25 cellular contexts compared by ENCODE assay signal in the genomic region with DNA sequence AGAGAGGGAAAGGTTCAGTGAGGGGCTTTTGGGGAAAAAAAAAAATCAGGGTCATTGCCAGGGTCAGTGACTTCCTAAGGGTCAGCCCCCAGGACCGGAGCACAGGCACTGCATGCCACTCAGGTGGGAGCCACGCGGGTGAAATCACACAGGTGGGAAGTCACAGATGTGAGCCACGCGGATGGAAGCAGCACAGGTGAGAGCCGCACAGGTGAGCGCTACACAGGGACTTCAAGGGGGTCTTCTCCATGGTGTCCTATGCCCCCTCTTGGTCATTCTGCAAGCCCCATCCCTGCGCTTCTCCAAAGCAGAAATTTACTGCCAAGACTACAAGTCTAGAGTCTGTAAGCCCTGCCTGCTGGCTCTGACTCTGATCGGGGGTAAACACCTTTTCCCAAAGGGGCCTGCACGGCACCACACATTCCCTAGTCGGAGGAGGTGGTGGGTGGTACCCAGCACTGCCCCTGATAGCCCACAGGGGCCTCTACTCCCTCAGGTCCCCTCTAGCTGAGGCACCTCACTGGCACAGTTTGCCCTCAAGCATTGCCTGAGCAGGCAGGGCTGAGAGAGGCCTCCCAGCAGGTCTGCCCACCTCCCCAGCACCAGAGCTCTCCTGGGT. TPM values are rescaled to one million over a fixed set of nuclear protein-coding genes. Genes with fewer than 3 reads are reported as not detected.
DNase-seq lines count a peak whose midpoint lies in the region; ATAC-seq and TF ChIP-seq lines count a peak whose summit lies in the region.
"Had no signal": no experiment of that assay in that cellular context is flagged by ENCODE, and none has a peak within 500 bp of the region (broad histone marks: within the 10 kb centered on the region; RNA-seq: fewer than 3 reads in every experiment).

No MANE protein-coding gene starts in this region.

- no peak overlapping the region for H3K4me3 Mint-ChIP-seq in activated CD8-positive, alpha-beta memory T cell treated with anti-CD3 and anti-CD28 coated beads, Interleukin-2, amount 10 ng/mL, durations not matched to agents 7 days and 5 days
- no peak overlapping the region for H3K4me3 Mint-ChIP-seq in osteocyte (ENCODE audit: unreplicated experiment)
- H3K4me3 Mint-ChIP-seq: CD8-positive, alpha-beta memory T cell; IgD-negative memory B cell had no signal

- peaks cover 9% of the 10 kb centered on the region for H3K27me3 Mint-ChIP-seq in activated CD8-positive, alpha-beta memory T cell treated with anti-CD3 and anti-CD28 coated beads, Interleukin-2, amount 10 ng/mL, durations not matched to agents 7 days and 5 days
- H3K27me3 Mint-ChIP-seq in osteocyte (ENCODE audit: unreplicated experiment), result peaks cover 29% of the 10 kb centered on the region

- no peak overlapping the region for H3K27ac Mint-ChIP-seq in activated CD8-positive, alpha-beta memory T cell treated with anti-CD3 and anti-CD28 coated beads, Interleukin-2, amount 10 ng/mL, durations not matched to agents 7 days and 5 days
- H3K27ac Mint-ChIP-seq in osteocyte (ENCODE audit: unreplicated experiment), result no peak overlapping the region
- H3K27ac Mint-ChIP-seq: CD8-positive, alpha-beta memory T cell; IgD-negative memory B cell had no signal

- no peaks in the 10 kb centered on the region for H3K27me3 ChIP-seq in vagina

- peak; percentile 37 for DNase-seq in activated CD8-positive, alpha-beta memory T cell treated with anti-CD3 and anti-CD28 coated beads, Interleukin-2, amount 10 ng/mL, durations not matched to agents 7 days and 5 days
- DNase-seq in activated CD8-positive, alpha-beta memory T cell treated with anti-CD3 and anti-CD28 coated beads, Interleukin-2, amount 50 U/mL, for 4 hours, result no peak
- peak; percentile 42 for DNase-seq in islet precursor cell
- DNase-seq in osteocyte (ENCODE audit: extremely low spot score, unreplicated experiment), result peak; percentile 80
- DNase-seq in vagina (ENCODE audit: extremely low spot score in 2 of 2), result peak; percentile 42 to 82
- DNase-seq in kidney tubule cell (ENCODE audit: low spot score), result no peak
- DNase-seq in KG1 (lab: John Stamatoyannopoulos, UW), result no peak
- DNase-seq: 8988T; Calu3; CD8-positive, alpha-beta memory T cell; DMS153; Karpas-422; NCI-H1694 treated with DMSO at 0.1 percent for 48 hours; NCI-H2081 treated with DMSO at 0.1 percent for 48 hours; NCI-H2171 treated with DMSO at 0.1 percent for 48 hours; NCI-H446; NCI-H526 had no signal

- H3K4me1 ChIP-seq in vagina, result no peaks in the 10 kb centered on the region

- H3K9me3 Mint-ChIP-seq in activated CD8-positive, alpha-beta memory T cell treated with anti-CD3 and anti-CD28 coated beads, Interleukin-2, amount 10 ng/mL, durations not matched to agents 7 days and 5 days (ENCODE audit: low read depth), result no peaks in the 10 kb centered on the region
- H3K9me3 Mint-ChIP-seq in osteocyte (ENCODE audit: unreplicated experiment), result no peaks in the 10 kb centered on the region
- H3K9me3 Mint-ChIP-seq: CD8-positive, alpha-beta memory T cell had no signal

- no peak overlapping the region for H3K4me3 ChIP-seq in vagina

- H3K27ac ChIP-seq in vagina, result no peak overlapping the region
- H3K27ac ChIP-seq: C4-2B had no signal

- H3K36me3 ChIP-seq in vagina, result no peaks in the 10 kb centered on the region

- TF ChIP-seq POLR2A in vagina (IDR thresholded peaks at IDR 0.05), result no peak

- H3K4me1 Mint-ChIP-seq in activated CD8-positive, alpha-beta memory T cell treated with anti-CD3 and anti-CD28 coated beads, Interleukin-2, amount 10 ng/mL, durations not matched to agents 7 days and 5 days, result no peaks in the 10 kb centered on the region
- no peaks in the 10 kb centered on the region for H3K4me1 Mint-ChIP-seq in osteocyte (ENCODE audit: unreplicated experiment)
- H3K4me1 Mint-ChIP-seq: CD8-positive, alpha-beta memory T cell had no signal

- H3K9me3 ChIP-seq in vagina, result no peaks in the 10 kb centered on the region

- intact Hi-C loops in vagina (cut with DNase I), result no loop called here

- H3K36me3 Mint-ChIP-seq in activated CD8-positive, alpha-beta memory T cell treated with anti-CD3 and anti-CD28 coated beads, Interleukin-2, amount 10 ng/mL, durations not matched to agents 7 days and 5 days, result no peaks in the 10 kb centered on the region
- H3K36me3 Mint-ChIP-seq in osteocyte (ENCODE audit: unreplicated experiment), result no peaks in the 10 kb centered on the region
- H3K36me3 Mint-ChIP-seq: CD8-positive, alpha-beta memory T cell; IgD-negative memory B cell had no signal

- ATAC-seq in activated CD8-positive, alpha-beta memory T cell treated with anti-CD3 and anti-CD28 coated beads, Interleukin-2, amount 10 ng/mL, durations not matched to agents 7 days and 5 days, result no peak
- ATAC-seq in GM21367 (IDR thresholded peaks at IDR 0.05; ENCODE audit: unreplicated experiment), result no peak
- ATAC-seq: Right ventricle myocardium inferior had no signal

- CTCF ChIA-PET in activated CD8-positive, alpha-beta memory T cell treated with anti-CD3 and anti-CD28 coated beads, Interleukin-2, amount 10 ng/mL, durations not matched to agents 7 days and 5 days (lab: Charles Lee), result no interaction called here

- no peak for TF ChIP-seq CTCF in osteocyte (IDR thresholded peaks at IDR 0.05)
- no peak for TF ChIP-seq CTCF in vagina (IDR thresholded peaks at IDR 0.05)

RNA-seq across cellular contexts. Expression of a gene that starts 18.3 kb away (rescaled TPM):
- not detected for total RNA-seq in activated CD8-positive, alpha-beta memory T cell treated with anti-CD3 and anti-CD28 coated beads, Interleukin-2, amount 10 ng/mL, durations not matched to agents 7 days and 5 days
- total RNA-seq in osteocyte, result not detected in 2 replicates
- total RNA-seq in vagina, result not detected
- total RNA-seq: Calu3; CD8-positive, alpha-beta memory T cell; H4; M059J; OCI-LY7; Right ventricle myocardium inferior; SK-MEL-5 had no signal

RNA-seq across cellular contexts. Expression of a gene that starts 47.6 kb away (rescaled TPM):
- total RNA-seq in activated CD8-positive, alpha-beta memory T cell treated with anti-CD3 and anti-CD28 coated beads, Interleukin-2, amount 10 ng/mL, durations not matched to agents 7 days and 5 days, result not detected
- not detected in 2 replicates for total RNA-seq in osteocyte
- 17.2 TPM for total RNA-seq in vagina
- total RNA-seq: CD8-positive, alpha-beta memory T cell; H4; M059J; OCI-LY7; SK-MEL-5 had no signal

Comparison
In these comparisons a context has a peak if more than half of its experiments do, and no peak if none do; other contexts are left out.
1. DNase-seq: peak in activated CD8-positive, alpha-beta memory T cell treated with anti-CD3 and anti-CD28 coated beads, Interleukin-2, amount 10 ng/mL, durations not matched to agents 7 days and 5 days (single experiment), islet precursor cell (single experiment), osteocyte (single experiment) and vagina (2 of 2); none in activated CD8-positive, alpha-beta memory T cell treated with anti-CD3 and anti-CD28 coated beads, Interleukin-2, amount 50 U/mL, for 4 hours (single experiment), kidney tubule cell (single experiment) and KG1 (single experiment).
2. RNA of a gene that starts 47.6 kb away (total RNA-seq): 17.2 TPM in vagina (single experiment); not detected in activated CD8-positive, alpha-beta memory T cell treated with anti-CD3 and anti-CD28 coated beads, Interleukin-2, amount 10 ng/mL, durations not matched to agents 7 days and 5 days and not detected in osteocyte; every median in the first group is over 10 times any median in the second.